1 cellular context compared by ENCODE assay signal in genomic region chr11:68298659-68299516, GRCh38.
TF ChIP-seq lines count a peak whose summit lies in the region.

No MANE protein-coding gene starts in this region.

TF ChIP-seq in HepG2, 621 proteins besides CTCF, POLR2A, EP300 and RAD21 (continued from another document and continues in another):
- TF ChIP-seq ZNF564 (CRISPR knock-in tag; IDR thresholded peaks at IDR 0.05), result peak; percentile 83; the same call in 1 of the 2 replicates
- TF ChIP-seq ZNF75D (CRISPR knock-in tag; IDR thresholded peaks at IDR 0.05; ENCODE audit: borderline replicate concordance), result no peak
- TF ChIP-seq, protein P1, sequence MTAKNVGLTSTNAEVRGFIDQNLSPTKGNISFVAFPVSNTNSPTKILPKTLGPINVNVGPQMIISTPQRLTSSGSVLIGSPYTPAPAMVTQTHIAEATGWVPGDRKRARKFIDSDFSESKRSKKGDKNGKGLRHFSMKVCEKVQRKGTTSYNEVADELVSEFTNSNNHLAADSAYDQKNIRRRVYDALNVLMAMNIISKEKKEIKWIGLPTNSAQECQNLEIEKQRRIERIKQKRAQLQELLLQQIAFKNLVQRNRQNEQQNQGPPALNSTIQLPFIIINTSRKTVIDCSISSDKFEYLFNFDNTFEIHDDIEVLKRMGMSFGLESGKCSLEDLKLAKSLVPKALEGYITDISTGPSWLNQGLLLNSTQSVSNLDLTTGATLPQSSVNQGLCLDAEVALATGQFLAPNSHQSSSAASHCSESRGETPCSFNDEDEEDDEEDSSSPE (CRISPR knock-in tag; IDR thresholded peaks at IDR 0.05), result peak; percentile 74
- no peak for TF ChIP-seq FOXK2 (IDR thresholded peaks at IDR 0.05)
- TF ChIP-seq GTF3A (CRISPR knock-in tag; conservative IDR thresholded peaks at IDR 0.05), result 0 out of 2 replicates have a peak, but pooled peaks have one; percentile 10
- 0 out of 2 replicates have a peak, but pooled peaks have one; percentile 30 for TF ChIP-seq HOXA9 (CRISPR knock-in tag; IDR thresholded peaks at IDR 0.05; ENCODE audit: borderline replicate concordance)
- peak; percentile 22 for TF ChIP-seq GATAD1 (CRISPR knock-in tag; IDR thresholded peaks at IDR 0.05)
- TF ChIP-seq REL (CRISPR knock-in tag; conservative IDR thresholded peaks at IDR 0.05), result peak; percentile 21; the same call in 1 of the 2 replicates
- peak; percentile 47; the same call in 1 of the 2 replicates for TF ChIP-seq ZNF431 (CRISPR knock-in tag; IDR thresholded peaks at IDR 0.05; ENCODE audit: borderline replicate concordance, low read depth)
- TF ChIP-seq NFYB (CRISPR knock-in tag; IDR thresholded peaks at IDR 0.05), result 0 out of 2 replicates have a peak, but pooled peaks have one; percentile 16
- TF ChIP-seq FIP1L1 (IDR thresholded peaks at IDR 0.05; ENCODE audit: borderline replicate concordance, insufficient read depth, low read depth, low read length), result 0 out of 2 replicates have a peak, but pooled peaks have one; percentile 39
- TF ChIP-seq PCBP1 (IDR thresholded peaks at IDR 0.05; ENCODE audit: borderline replicate concordance, low read depth, low read length), result 0 out of 2 replicates have a peak, but pooled peaks have one; percentile 77
- TF ChIP-seq, protein P2, sequence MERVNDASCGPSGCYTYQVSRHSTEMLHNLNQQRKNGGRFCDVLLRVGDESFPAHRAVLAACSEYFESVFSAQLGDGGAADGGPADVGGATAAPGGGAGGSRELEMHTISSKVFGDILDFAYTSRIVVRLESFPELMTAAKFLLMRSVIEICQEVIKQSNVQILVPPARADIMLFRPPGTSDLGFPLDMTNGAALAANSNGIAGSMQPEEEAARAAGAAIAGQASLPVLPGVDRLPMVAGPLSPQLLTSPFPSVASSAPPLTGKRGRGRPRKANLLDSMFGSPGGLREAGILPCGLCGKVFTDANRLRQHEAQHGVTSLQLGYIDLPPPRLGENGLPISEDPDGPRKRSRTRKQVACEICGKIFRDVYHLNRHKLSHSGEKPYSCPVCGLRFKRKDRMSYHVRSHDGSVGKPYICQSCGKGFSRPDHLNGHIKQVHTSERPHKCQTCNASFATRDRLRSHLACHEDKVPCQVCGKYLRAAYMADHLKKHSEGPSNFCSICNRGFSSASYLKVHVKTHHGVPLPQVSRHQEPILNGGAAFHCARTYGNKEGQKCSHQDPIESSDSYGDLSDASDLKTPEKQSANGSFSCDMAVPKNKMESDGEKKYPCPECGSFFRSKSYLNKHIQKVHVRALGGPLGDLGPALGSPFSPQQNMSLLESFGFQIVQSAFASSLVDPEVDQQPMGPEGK (CRISPR knock-in tag; IDR thresholded peaks at IDR 0.05), result peak; percentile 84
- TF ChIP-seq SALL1 (CRISPR knock-in tag; IDR thresholded peaks at IDR 0.05), result peak; percentile 79
- peak; percentile 94; the same call in 1 of the 2 replicates for TF ChIP-seq ZNF572 (CRISPR knock-in tag; IDR thresholded peaks at IDR 0.05)
- TF ChIP-seq ZNF644 (CRISPR knock-in tag; IDR thresholded peaks at IDR 0.05; ENCODE audit: low read depth), result no peak
- TF ChIP-seq RARA (CRISPR knock-in tag; IDR thresholded peaks at IDR 0.05), result peak; percentile 40
- TF ChIP-seq SUZ12 (IDR thresholded peaks at IDR 0.05; ENCODE audit: low read depth, low read length), result no peak
- 0 out of 2 replicates have a peak, but pooled peaks have one; percentile 36 for TF ChIP-seq PRDM4 (CRISPR knock-in tag; IDR thresholded peaks at IDR 0.05; ENCODE audit: borderline replicate concordance)
- peak; percentile 70 for TF ChIP-seq ZBTB7A (CRISPR knock-in tag; IDR thresholded peaks at IDR 0.05)
- TF ChIP-seq, protein P3, sequence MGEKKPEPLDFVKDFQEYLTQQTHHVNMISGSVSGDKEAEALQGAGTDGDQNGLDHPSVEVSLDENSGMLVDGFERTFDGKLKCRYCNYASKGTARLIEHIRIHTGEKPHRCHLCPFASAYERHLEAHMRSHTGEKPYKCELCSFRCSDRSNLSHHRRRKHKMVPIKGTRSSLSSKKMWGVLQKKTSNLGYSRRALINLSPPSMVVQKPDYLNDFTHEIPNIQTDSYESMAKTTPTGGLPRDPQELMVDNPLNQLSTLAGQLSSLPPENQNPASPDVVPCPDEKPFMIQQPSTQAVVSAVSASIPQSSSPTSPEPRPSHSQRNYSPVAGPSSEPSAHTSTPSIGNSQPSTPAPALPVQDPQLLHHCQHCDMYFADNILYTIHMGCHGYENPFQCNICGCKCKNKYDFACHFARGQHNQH (CRISPR knock-in tag; IDR thresholded peaks at IDR 0.05), result peak; percentile 62; the same call in 1 of the 2 replicates
- TF ChIP-seq ZNF747 (CRISPR knock-in tag; IDR thresholded peaks at IDR 0.05; ENCODE audit: borderline replicate concordance), result peak; percentile 81; the same call in 1 of the 2 replicates
- TF ChIP-seq ZSCAN29 (CRISPR knock-in tag; conservative IDR thresholded peaks at IDR 0.05), result peak; percentile 99
- peak; percentile 36; the same call in 1 of the 2 replicates for TF ChIP-seq ZSCAN25 (CRISPR knock-in tag; IDR thresholded peaks at IDR 0.05)
- TF ChIP-seq ZNF451 (CRISPR knock-in tag; IDR thresholded peaks at IDR 0.05), result peak; percentile 33; the same call in 1 of the 2 replicates
- TF ChIP-seq, protein P4, sequence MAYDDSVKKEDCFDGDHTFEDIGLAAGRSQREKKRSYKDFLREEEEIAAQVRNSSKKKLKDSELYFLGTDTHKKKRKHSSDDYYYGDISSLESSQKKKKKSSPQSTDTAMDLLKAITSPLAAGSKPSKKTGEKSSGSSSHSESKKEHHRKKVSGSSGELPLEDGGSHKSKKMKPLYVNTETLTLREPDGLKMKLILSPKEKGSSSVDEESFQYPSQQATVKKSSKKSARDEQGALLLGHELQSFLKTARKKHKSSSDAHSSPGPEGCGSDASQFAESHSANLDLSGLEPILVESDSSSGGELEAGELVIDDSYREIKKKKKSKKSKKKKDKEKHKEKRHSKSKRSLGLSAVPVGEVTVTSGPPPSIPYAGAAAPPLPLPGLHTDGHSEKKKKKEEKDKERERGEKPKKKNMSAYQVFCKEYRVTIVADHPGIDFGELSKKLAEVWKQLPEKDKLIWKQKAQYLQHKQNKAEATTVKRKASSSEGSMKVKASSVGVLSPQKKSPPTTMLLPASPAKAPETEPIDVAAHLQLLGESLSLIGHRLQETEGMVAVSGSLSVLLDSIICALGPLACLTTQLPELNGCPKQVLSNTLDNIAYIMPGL (CRISPR knock-in tag; IDR thresholded peaks at IDR 0.05; ENCODE audit: borderline replicate concordance in 1 of 2, low read depth in 1 of 2), result peak in 1 of 2 experiments; percentile 26; a peak in 2 of 4 replicates
- 0 out of 2 replicates have a peak, but pooled peaks have one; percentile 20 for TF ChIP-seq HMG20A (CRISPR knock-in tag; IDR thresholded peaks at IDR 0.05; ENCODE audit: borderline replicate concordance)
- 0 out of 2 replicates have a peak, but pooled peaks have one; percentile 30 for TF ChIP-seq PRDM10 (CRISPR knock-in tag; IDR thresholded peaks at IDR 0.05; ENCODE audit: low read depth)
- peak; percentile 18; the same call in 1 of the 2 replicates for TF ChIP-seq HDAC2 (CRISPR knock-in tag; IDR thresholded peaks at IDR 0.05)
- peak; percentile 11; the same call in 1 of the 2 replicates for TF ChIP-seq ZNF121 (CRISPR knock-in tag; IDR thresholded peaks at IDR 0.05)
- TF ChIP-seq, protein P5, sequence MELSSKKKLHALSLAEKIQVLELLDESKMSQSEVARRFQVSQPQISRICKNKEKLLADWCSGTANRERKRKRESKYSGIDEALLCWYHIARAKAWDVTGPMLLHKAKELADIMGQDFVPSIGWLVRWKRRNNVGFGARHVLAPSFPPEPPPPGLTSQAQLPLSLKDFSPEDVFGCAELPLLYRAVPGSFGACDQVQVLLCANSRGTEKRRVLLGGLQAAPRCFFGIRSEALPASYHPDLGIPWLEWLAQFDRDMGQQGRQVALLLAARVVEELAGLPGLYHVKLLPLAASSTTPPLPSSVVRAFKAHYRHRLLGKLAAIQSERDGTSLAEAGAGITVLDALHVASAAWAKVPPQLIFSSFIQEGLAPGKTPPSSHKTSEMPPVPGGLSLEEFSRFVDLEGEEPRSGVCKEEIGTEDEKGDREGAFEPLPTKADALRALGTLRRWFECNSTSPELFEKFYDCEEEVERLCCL (CRISPR knock-in tag; IDR thresholded peaks at IDR 0.05; ENCODE audit: borderline replicate concordance), result no peak
- TF ChIP-seq ZNF263 (CRISPR knock-in tag; IDR thresholded peaks at IDR 0.05), result peak; percentile 83; the same call in 1 of the 2 replicates
- TF ChIP-seq, protein P6, sequence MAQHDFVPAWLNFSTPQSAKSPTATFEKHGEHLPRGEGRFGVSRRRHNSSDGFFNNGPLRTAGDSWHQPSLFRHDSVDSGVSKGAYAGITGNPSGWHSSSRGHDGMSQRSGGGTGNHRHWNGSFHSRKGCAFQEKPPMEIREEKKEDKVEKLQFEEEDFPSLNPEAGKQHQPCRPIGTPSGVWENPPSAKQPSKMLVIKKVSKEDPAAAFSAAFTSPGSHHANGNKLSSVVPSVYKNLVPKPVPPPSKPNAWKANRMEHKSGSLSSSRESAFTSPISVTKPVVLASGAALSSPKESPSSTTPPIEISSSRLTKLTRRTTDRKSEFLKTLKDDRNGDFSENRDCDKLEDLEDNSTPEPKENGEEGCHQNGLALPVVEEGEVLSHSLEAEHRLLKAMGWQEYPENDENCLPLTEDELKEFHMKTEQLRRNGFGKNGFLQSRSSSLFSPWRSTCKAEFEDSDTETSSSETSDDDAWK (CRISPR knock-in tag; IDR thresholded peaks at IDR 0.05), result no peak
- peak; percentile 73; the same call in 1 of the 2 replicates for TF ChIP-seq ZSCAN20 (CRISPR knock-in tag; IDR thresholded peaks at IDR 0.05; ENCODE audit: borderline replicate concordance)
- TF ChIP-seq ZNF891 (CRISPR knock-in tag; IDR thresholded peaks at IDR 0.05), result no peak; the same call in 1 of the 2 replicates
